Comparison of ENCODE assay signal across 19 cellular contexts in the genomic region with DNA sequence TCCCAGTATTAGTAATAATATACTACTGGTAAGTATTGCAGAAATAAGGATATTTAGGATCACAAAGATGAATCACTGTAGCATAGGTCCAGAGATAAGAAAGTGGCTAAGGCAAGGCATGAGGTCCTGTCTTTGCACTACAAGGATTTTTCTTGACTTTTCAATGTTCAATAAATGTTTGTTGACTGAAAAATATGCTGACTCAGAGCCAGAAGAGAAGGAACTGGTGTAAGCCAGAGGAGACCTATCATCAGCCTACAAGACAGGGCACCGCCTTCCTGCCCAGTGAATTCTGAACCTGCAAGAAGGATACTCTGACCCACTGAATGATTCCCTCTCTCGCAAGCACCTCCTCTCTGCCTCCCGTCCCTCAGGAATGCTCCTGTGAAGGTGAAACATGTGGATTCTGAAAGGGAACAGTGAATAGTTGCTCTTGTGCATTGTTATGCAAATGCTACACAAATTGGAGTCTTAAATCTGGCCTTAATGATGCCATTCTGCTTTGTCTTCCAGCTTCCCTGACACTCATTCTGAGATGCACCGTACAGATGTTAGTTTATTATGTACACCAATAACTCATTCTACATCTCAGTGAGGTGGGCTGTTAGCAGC.
DNase-seq lines count a peak whose midpoint lies in the region; ATAC-seq and TF ChIP-seq lines count a peak whose summit lies in the region.
"Had no signal": no experiment of that assay in that cellular context is flagged by ENCODE, and none has a peak within 500 bp of the region (broad histone marks: within the 10 kb centered on the region; RNA-seq: fewer than 3 reads in every experiment).

No MANE protein-coding gene starts in this region.

- H3K79me2 ChIP-seq in GM23338 (replicated peaks; ENCODE audit: insufficient read depth), result no peaks in the 10 kb centered on the region

- H3K4me1 ChIP-seq in GM23338 (ENCODE audit: insufficient read depth) (peaks cover 77% of the 10 kb centered on the region), NT2/D1 (ENCODE audit: insufficient read depth, insufficient read length) (peaks cover 4% of the 10 kb centered on the region), iPS DF 6.9 (ENCODE audit: control insufficient read depth, insufficient read depth, low read length) (peaks cover 7% of the 10 kb centered on the region), neuronal stem cell (ENCODE audit: control insufficient read depth in 2 of 2, insufficient read depth in 1 of 2, low read depth in 1 of 2, low read length in 2 of 2) (peaks cover 16 to 29% of the 10 kb centered on the region in 2 donors)
- H3K4me1 ChIP-seq: Caco-2, SJSA1 had no signal

- H3K27ac ChIP-seq in GM23338 (ENCODE audit: low read depth), result peak overlapping the region; percentile 86
- H3K27ac ChIP-seq in iPS DF 6.9 (ENCODE audit: low read length), result no peak overlapping the region
- H3K27ac ChIP-seq in neuronal stem cell (replicated peaks; ENCODE audit: low read length), result no peak overlapping the region
- H3K27ac ChIP-seq: SJSA1 had no signal

- no CpG with 5 or more reads among the region's 4 CpGs for WGBS in iPS DF 6.9 (ENCODE audit: insufficient coverage, insufficient read length)
- WGBS in neuronal stem cell (ENCODE audit: extremely low coverage in 2 of 2, insufficient read length in 2 of 2, insufficient replicate concordance in 1 of 2), 2 donors, result no CpG with 5 or more reads among the region's 4 CpGs

- H3K4me3 ChIP-seq in GM23338, result no peak overlapping the region
- H3K4me3 ChIP-seq in NT2/D1 (ENCODE audit: insufficient read length, low read depth), result no peak overlapping the region
- H3K4me3 ChIP-seq in iPS DF 6.9 (ENCODE audit: low read length), result no peak overlapping the region
- H3K4me3 ChIP-seq in neuronal stem cell (ENCODE audit: low read length in 2 of 2), result no peak overlapping the region
- H3K4me3 ChIP-seq: SJSA1 had no signal

- H3K9me3 ChIP-seq in NT2/D1 (ENCODE audit: insufficient read depth, low read length), result no peaks in the 10 kb centered on the region
- H3K9me3 ChIP-seq in iPS DF 6.9 (ENCODE audit: control insufficient read depth, insufficient read depth, low read length), result no peaks in the 10 kb centered on the region
- H3K9me3 ChIP-seq in neuronal stem cell (replicated peaks in 1 of 2; ENCODE audit: control insufficient read depth in 2 of 2, insufficient read depth in 1 of 2, low read depth in 1 of 2, low read length in 2 of 2), result no peaks in the 10 kb centered on the region
- H3K9me3 ChIP-seq: Caco-2, SJSA1 had no signal

- H3K9me3 Mint-ChIP-seq in GM23338, result no peaks in the 10 kb centered on the region
- H3K9me3 Mint-ChIP-seq: CD4-positive, CD25-positive, alpha-beta regulatory T cell had no signal

- no peak overlapping the region for H2BK15ac ChIP-seq in neuronal stem cell (ENCODE audit: low read length)

- no peak overlapping the region; the same call in 2 of the 3 replicates for H3K4me3 Mint-ChIP-seq in GM23338
- H3K4me3 Mint-ChIP-seq: CD4-positive, CD25-positive, alpha-beta regulatory T cell had no signal

- no peak overlapping the region for H4K8ac ChIP-seq in neuronal stem cell (ENCODE audit: low read depth, low read length)

- H3K4me1 Mint-ChIP-seq in GM23338, result peaks cover 65% of the 10 kb centered on the region
- H3K4me1 Mint-ChIP-seq: CD4-positive, CD25-positive, alpha-beta regulatory T cell had no signal

- no peaks in the 10 kb centered on the region for H3K27me3 ChIP-seq in GM23338 (ENCODE audit: insufficient read depth)
- no peaks in the 10 kb centered on the region for H3K27me3 ChIP-seq in NT2/D1 (ENCODE audit: insufficient read depth, insufficient read length)
- H3K27me3 ChIP-seq in iPS DF 6.9 (ENCODE audit: control insufficient read depth, insufficient read depth, low read length), result no peaks in the 10 kb centered on the region
- H3K27me3 ChIP-seq in neuronal stem cell (ENCODE audit: control insufficient read depth in 3 of 3, insufficient read depth in 3 of 3, low read depth in 1 of 3, low read length in 3 of 3), result no peaks in the 10 kb centered on the region

- no peaks in the 10 kb centered on the region for H3K27me3 Mint-ChIP-seq in GM23338 (ENCODE audit: insufficient read depth, low read depth, poor library complexity)
- H3K27me3 Mint-ChIP-seq: CD4-positive, CD25-positive, alpha-beta regulatory T cell had no signal

- peak; percentile 96 for DNase-seq in GM23338 (ENCODE audit: low spot score)
- peak; percentile 91 for DNase-seq in NT2/D1 (ENCODE audit: low read depth, low spot score)
- DNase-seq in iPS DF 6.9 (ENCODE audit: low read depth, low spot score), result peak; percentile 83
- DNase-seq in neuronal stem cell (ENCODE audit: low spot score), result peak; percentile 62
- no peak for DNase-seq in NCI-H128 (lab: John Stamatoyannopoulos, UW; ENCODE audit: unreplicated experiment)
- no peak for DNase-seq in activated effector memory CD4-positive, alpha-beta T cell treated with anti-CD3 and anti-CD28 coated beads, Interleukin-2, amount 50 U/mL, for 16 hours
- DNase-seq: ACHN; AML-193; Caco-2; CD4-positive, CD25-positive, alpha-beta regulatory T cell; DMS153; EL; NCI-H1092 treated with DMSO at 0.1 percent for 48 hours; NCI-H1930; NCI-H2171; NCI-H446 treated with DMSO at 0.1 percent for 48 hours; NCI-H748 treated with DMSO at 0.1 percent for 48 hours had no signal

- H2BK120ac ChIP-seq in neuronal stem cell (ENCODE audit: low read depth, low read length), result no peak overlapping the region

- H3F3A ChIP-seq in GM23338 (replicated peaks; ENCODE audit: low read depth), result peaks cover 10% of the 10 kb centered on the region

- no peak overlapping the region for H2BK5ac ChIP-seq in neuronal stem cell (ENCODE audit: low read length)

- no peak overlapping the region for H3K14ac ChIP-seq in neuronal stem cell (ENCODE audit: low read length)

- peak overlapping the region; percentile 86; the same call in 1 of the 2 replicates for H3K27ac Mint-ChIP-seq in GM23338
- H3K27ac Mint-ChIP-seq: CD4-positive, CD25-positive, alpha-beta regulatory T cell had no signal

- H4K91ac ChIP-seq in neuronal stem cell (ENCODE audit: low read depth, low read length, poor library complexity), result no peak overlapping the region

- H3K4ac ChIP-seq in neuronal stem cell (ENCODE audit: low read length), result no peak overlapping the region

- no peak for TF ChIP-seq CTCF in GM23338 (conservative IDR thresholded peaks at IDR 0.05; ENCODE audit: low read depth in 2 of 2)

- no peaks in the 10 kb centered on the region for H4K20me1 ChIP-seq in GM23338 (replicated peaks; ENCODE audit: insufficient read depth)

- no peak overlapping the region for H2AFZ ChIP-seq in GM23338
- no peak overlapping the region for H2AFZ ChIP-seq in neuronal stem cell (ENCODE audit: low read length)

- no peaks in the 10 kb centered on the region for H3K9me2 ChIP-seq in GM23338 (ENCODE audit: insufficient read depth)

- no peaks in the 10 kb centered on the region for H3K36me3 Mint-ChIP-seq in GM23338 (ENCODE audit: low read depth)
- H3K36me3 Mint-ChIP-seq: CD4-positive, CD25-positive, alpha-beta regulatory T cell had no signal

- no peak overlapping the region for H3K18ac ChIP-seq in neuronal stem cell (ENCODE audit: low read length)

- no peaks in the 10 kb centered on the region for H3K79me1 ChIP-seq in neuronal stem cell (ENCODE audit: low read depth, low read length)

- no peak overlapping the region for H2BK12ac ChIP-seq in neuronal stem cell (ENCODE audit: low read length)

- peak overlapping the region; percentile 19 for H3K4me2 ChIP-seq in GM23338
- H3K4me2 ChIP-seq in neuronal stem cell (ENCODE audit: insufficient read depth, low read length, poor library complexity, severe bottlenecking), result no peak overlapping the region

- ATAC-seq in GM23338 (peak; percentile 95), HG03442 (IDR thresholded peaks at IDR 0.05; ENCODE audit: unreplicated experiment) (no peak)

- no peak overlapping the region for H2AK5ac ChIP-seq in neuronal stem cell (ENCODE audit: low read depth, low read length)

- no peak overlapping the region for H3K23ac ChIP-seq in neuronal stem cell (ENCODE audit: low read depth, low read length, poor library complexity)

- H3K9ac ChIP-seq in NT2/D1 (ENCODE audit: insufficient read length, low read depth) (no peak overlapping the region), neuronal stem cell (ENCODE audit: low read depth, low read length, poor library complexity) (no peak overlapping the region)

- H3K36me3 ChIP-seq in GM23338 (ENCODE audit: insufficient read depth) (no peaks in the 10 kb centered on the region), NT2/D1 (ENCODE audit: insufficient read depth, insufficient read length, low read length) (no peaks in the 10 kb centered on the region), iPS DF 6.9 (ENCODE audit: control insufficient read depth, insufficient read depth, low read length) (no peaks in the 10 kb centered on the region), neuronal stem cell (replicated peaks in 1 of 2; ENCODE audit: control insufficient read depth in 2 of 2, insufficient read depth in 2 of 2, low read length in 2 of 2) (no peaks in the 10 kb centered on the region)
- H3K36me3 ChIP-seq: SJSA1 had no signal

TF ChIP-seq in GM23338, 12 proteins besides CTCF, POLR2A, EP300 and RAD21 (continues in another document):
- TF ChIP-seq EZH2phosphoT487 (IDR thresholded peaks at IDR 0.05; ENCODE audit: unreplicated experiment) (no peak), ZNF114 (CRISPR knock-in tag; IDR thresholded peaks at IDR 0.05) (no peak), POLR2AphosphoS5 (IDR thresholded peaks at IDR 0.05; ENCODE audit: low read depth) (peak; percentile 40)
- TF ChIP-seq, protein P1, sequence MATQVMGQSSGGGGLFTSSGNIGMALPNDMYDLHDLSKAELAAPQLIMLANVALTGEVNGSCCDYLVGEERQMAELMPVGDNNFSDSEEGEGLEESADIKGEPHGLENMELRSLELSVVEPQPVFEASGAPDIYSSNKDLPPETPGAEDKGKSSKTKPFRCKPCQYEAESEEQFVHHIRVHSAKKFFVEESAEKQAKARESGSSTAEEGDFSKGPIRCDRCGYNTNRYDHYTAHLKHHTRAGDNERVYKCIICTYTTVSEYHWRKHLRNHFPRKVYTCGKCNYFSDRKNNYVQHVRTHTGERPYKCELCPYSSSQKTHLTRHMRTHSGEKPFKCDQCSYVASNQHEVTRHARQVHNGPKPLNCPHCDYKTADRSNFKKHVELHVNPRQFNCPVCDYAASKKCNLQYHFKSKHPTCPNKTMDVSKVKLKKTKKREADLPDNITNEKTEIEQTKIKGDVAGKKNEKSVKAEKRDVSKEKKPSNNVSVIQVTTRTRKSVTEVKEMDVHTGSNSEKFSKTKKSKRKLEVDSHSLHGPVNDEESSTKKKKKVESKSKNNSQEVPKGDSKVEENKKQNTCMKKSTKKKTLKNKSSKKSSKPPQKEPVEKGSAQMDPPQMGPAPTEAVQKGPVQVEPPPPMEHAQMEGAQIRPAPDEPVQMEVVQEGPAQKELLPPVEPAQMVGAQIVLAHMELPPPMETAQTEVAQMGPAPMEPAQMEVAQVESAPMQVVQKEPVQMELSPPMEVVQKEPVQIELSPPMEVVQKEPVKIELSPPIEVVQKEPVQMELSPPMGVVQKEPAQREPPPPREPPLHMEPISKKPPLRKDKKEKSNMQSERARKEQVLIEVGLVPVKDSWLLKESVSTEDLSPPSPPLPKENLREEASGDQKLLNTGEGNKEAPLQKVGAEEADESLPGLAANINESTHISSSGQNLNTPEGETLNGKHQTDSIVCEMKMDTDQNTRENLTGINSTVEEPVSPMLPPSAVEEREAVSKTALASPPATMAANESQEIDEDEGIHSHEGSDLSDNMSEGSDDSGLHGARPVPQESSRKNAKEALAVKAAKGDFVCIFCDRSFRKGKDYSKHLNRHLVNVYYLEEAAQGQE (IDR thresholded peaks at IDR 0.05; ENCODE audit: unreplicated experiment), result no peak

Comparison
In these comparisons a context has a peak if more than half of its experiments do, and no peak if none do; other contexts are left out.
1. DNase-seq: peak in GM23338 (single experiment), NT2/D1 (single experiment), iPS DF 6.9 (single experiment) and neuronal stem cell (single experiment); none in NCI-H128 (single experiment) and activated effector memory CD4-positive, alpha-beta T cell treated with anti-CD3 and anti-CD28 coated beads, Interleukin-2, amount 50 U/mL, for 16 hours (single experiment).